Comparison of ENCODE assay signal across 21 cellular contexts in genomic region chr22:37433786-37434185, GRCh38. TPM values are rescaled to one million over a fixed set of nuclear protein-coding genes. Genes with fewer than 3 reads are reported as not detected.
"Had no signal": no experiment of that assay in that cellular context is flagged by ENCODE, and none has a peak within 500 bp of the region (broad histone marks: within the 10 kb centered on the region; RNA-seq: fewer than 3 reads in every experiment).

No MANE protein-coding gene starts in this region.

- H3K27ac ChIP-seq: breast epithelium, esophagus muscularis mucosa, heart left ventricle, left ventricle myocardium inferior, neutrophil, right lobe of liver, suprapubic skin had no signal

- H3K36me3 ChIP-seq: breast epithelium, esophagus muscularis mucosa, heart left ventricle, left ventricle myocardium inferior, neutrophil, right lobe of liver, suprapubic skin had no signal

- H3K36me3 Mint-ChIP-seq: type B pancreatic cell had no signal

- H3K4me1 ChIP-seq: breast epithelium, left ventricle myocardium inferior, right lobe of liver, suprapubic skin had no signal

- H3K4me3 ChIP-seq: breast epithelium, esophagus muscularis mucosa, heart left ventricle, left ventricle myocardium inferior, right lobe of liver, suprapubic skin had no signal

- ATAC-seq: activated T-cell treated with anti-CD3 and anti-CD28 coated beads, Interleukin-2, amount 50 U/mL, for 4 hours; foreskin keratinocyte; stimulated activated naive CD8-positive, alpha-beta T cell treated with anti-CD3 and anti-CD28 coated beads, Interleukin-15, Interleukin-2, amounts not matched to agents 100 U/mL and 50 U/mL, for 24 hours had no signal

- H3K9me3 ChIP-seq: left ventricle myocardium inferior, neutrophil, right lobe of liver, suprapubic skin had no signal

- H3K27me3 ChIP-seq: right lobe of liver had no signal

- H3K9me3 Mint-ChIP-seq: activated T-cell treated with anti-CD3 and anti-CD28 coated beads, Interleukin-2, amount 50 U/mL, for 4 hours had no signal

- H3K27ac Mint-ChIP-seq: activated naive CD8-positive, alpha-beta T cell; type B pancreatic cell had no signal

- H3K4me3 Mint-ChIP-seq: activated naive CD8-positive, alpha-beta T cell; activated T-cell treated with anti-CD3 and anti-CD28 coated beads, Interleukin-2, amount 50 U/mL, for 4 hours; type B pancreatic cell had no signal

- DNase-seq: activated CD4-positive, alpha-beta T cell treated with anti-CD3 and anti-CD28 coated beads, Interleukin-2, amount 50 U/mL, for 48 hours; activated CD4-positive, CD25-positive, alpha-beta regulatory T cell treated with anti-CD3 and anti-CD28 coated beads, Interleukin-2, amount 50 U/mL, for 72 hours; activated effector memory CD4-positive, alpha-beta T cell treated with anti-CD3 and anti-CD28 coated beads, Interleukin-2, amount 50 U/mL, for 16 hours; activated T-cell treated with anti-CD3 and anti-CD28 coated beads, Interleukin-2, amount 50 U/mL, for 4 hours; amygdala; foreskin keratinocyte; islet precursor cell; left ventricle myocardium inferior; right lobe of liver; stimulated activated CD4-positive, alpha-beta T cell treated with anti-CD3 and anti-CD28 coated beads, Interleukin-4, amount 100 ng/mL, for 1 hour; stimulated activated CD8-positive, alpha-beta memory T cell treated with anti-CD3 and anti-CD28 coated beads, Interleukin-4, amount 100 ng/mL, for 48 hours; stimulated activated naive CD8-positive, alpha-beta T cell treated with anti-CD3 and anti-CD28 coated beads, Interleukin-15, Interleukin-2, amounts not matched to agents 100 U/mL and 50 U/mL, for 24 hours; T-helper 2 cell had no signal

RNA-seq across cellular contexts. Expression of gene ELFN2, which starts 6.5 kb away (rescaled TPM):
- total RNA-seq: breast epithelium, left ventricle myocardium inferior, mesenteric fat pad had no signal
